In genomic region chr5:77641963-77642589, GRCh38 we compare ENCODE assay signal across 30 cellular contexts. TPM values are rescaled to one million over a fixed set of nuclear protein-coding genes. Genes with fewer than 3 reads are reported as not detected.
"Had no signal": no experiment of that assay in that cellular context is flagged by ENCODE, and none has a peak within 500 bp of the region (broad histone marks: within the 10 kb centered on the region; RNA-seq: fewer than 3 reads in every experiment).

No MANE protein-coding gene starts in this region.

- DNase-seq: activated CD4-positive, alpha-beta T cell treated with anti-CD3 and anti-CD28 coated beads, Interleukin-2, amount 50 U/mL, for 1 hour; activated CD4-positive, CD25-positive, alpha-beta regulatory T cell treated with anti-CD3 and anti-CD28 coated beads, Interleukin-2, amount 50 U/mL, for 72 hours; activated CD8-positive, alpha-beta memory T cell treated with anti-CD3 and anti-CD28 coated beads for 24 hours; activated CD8-positive, alpha-beta memory T cell treated with anti-CD3 and anti-CD28 coated beads, Interleukin-2, amount 50 U/mL, for 4 hours; activated naive CD8-positive, alpha-beta T cell treated with anti-CD3 and anti-CD28 coated beads for 36 hours; activated T-cell treated with anti-CD3 and anti-CD28 coated beads, Interleukin-2, amount 50 U/mL, for 24 hours; effector memory CD4-positive, alpha-beta T cell; foreskin melanocyte; glutamatergic neuron; immature natural killer cell; nucleus accumbens; stimulated activated CD4-positive, alpha-beta T cell treated with anti-CD3 and anti-CD28 coated beads, Interleukin-4, amount 100 ng/mL, for 1 hour; testis; trophoblast cell; uterus; WERI-Rb-1 had no signal

- ATAC-seq: activated T-helper 17 cell treated with anti-CD3 and anti-CD28 coated beads, Interleukin-2, amount 50 U/mL, for 72 hours; esophagus mucosa; left lung; natural killer cell treated with Interleukin-12 subunit alpha and Interleukin-12 subunit beta and Interleukin-15 and Interleukin-18, amount 100 ng/mL, for 72 hours had no signal

- H3K9me3 ChIP-seq: breast epithelium, left lung, testis, uterus had no signal

- H3K27ac Mint-ChIP-seq: activated naive CD8-positive, alpha-beta T cell treated with anti-CD3 and anti-CD28 coated beads for 36 hours; activated T-cell treated with anti-CD3 and anti-CD28 coated beads, Interleukin-2, amount 50 U/mL, for 24 hours; activated T-helper 17 cell treated with anti-CD3 and anti-CD28 coated beads, Interleukin-2, amount 50 U/mL, for 72 hours; immature natural killer cell; mesothelial cell of epicardium; natural killer cell treated with Interleukin-12 subunit alpha and Interleukin-12 subunit beta and Interleukin-15 and Interleukin-18, amount 100 ng/mL, for 72 hours had no signal

- FAIRE-seq: colon, TTC549 had no signal

- H3K36me3 ChIP-seq: breast epithelium, left lung, uterus, WERI-Rb-1 had no signal

- H3K4me1 ChIP-seq: testis had no signal

- H3K4me2 ChIP-seq: hepatocyte had no signal

- H3K4me3 ChIP-seq: breast epithelium, hepatocyte, left lung, lung, testis, uterus had no signal

- H3K79me2 ChIP-seq: hepatocyte had no signal

- H3K36me3 Mint-ChIP-seq: mesothelial cell of epicardium had no signal

- H3K27ac ChIP-seq: breast epithelium, hepatocyte, left lung, testis, uterus, WERI-Rb-1 had no signal

- H3K9me3 Mint-ChIP-seq: activated T-cell treated with anti-CD3 and anti-CD28 coated beads, Interleukin-2, amount 50 U/mL, for 24 hours; central memory CD8-positive, alpha-beta T cell; mesothelial cell of epicardium; natural killer cell treated with Interleukin-12 subunit alpha and Interleukin-12 subunit beta and Interleukin-15 and Interleukin-18, amount 100 ng/mL, for 72 hours had no signal

- H2AFZ ChIP-seq: hepatocyte had no signal

- H3K4me3 Mint-ChIP-seq: activated naive CD8-positive, alpha-beta T cell treated with anti-CD3 and anti-CD28 coated beads for 36 hours; activated T-cell treated with anti-CD3 and anti-CD28 coated beads, Interleukin-2, amount 50 U/mL, for 24 hours; activated T-helper 17 cell treated with anti-CD3 and anti-CD28 coated beads, Interleukin-2, amount 50 U/mL, for 72 hours; central memory CD8-positive, alpha-beta T cell; immature natural killer cell; mesothelial cell of epicardium; natural killer cell treated with Interleukin-12 subunit alpha and Interleukin-12 subunit beta and Interleukin-15 and Interleukin-18, amount 100 ng/mL, for 72 hours had no signal

RNA-seq across cellular contexts. Expression of gene OTP, which starts 3.6 kb away (rescaled TPM):
- total RNA-seq: activated naive CD8-positive, alpha-beta T cell treated with anti-CD3 and anti-CD28 coated beads for 36 hours; activated T-helper 17 cell treated with anti-CD3 and anti-CD28 coated beads, Interleukin-2, amount 50 U/mL, for 72 hours; dermis microvascular lymphatic vessel endothelial cell; esophagus mucosa; hepatocyte; kidney epithelial cell; left lung; lung; mesothelial cell of epicardium; natural killer cell treated with Interleukin-12 subunit alpha and Interleukin-12 subunit beta and Interleukin-15 and Interleukin-18, amount 100 ng/mL, for 72 hours; renal cortical epithelial cell; uterus had no signal
- polyA plus RNA-seq: hepatocyte, immature natural killer cell, lung had no signal
